28 cellular contexts compared by ENCODE assay signal in genomic region chr9:1102010-1102712, GRCh38. TPM values are rescaled to one million over a fixed set of nuclear protein-coding genes. Genes with fewer than 3 reads are reported as not detected.
DNase-seq lines count a peak whose midpoint lies in the region; ATAC-seq and TF ChIP-seq lines count a peak whose summit lies in the region.
"Had no signal": no experiment of that assay in that cellular context is flagged by ENCODE, and none has a peak within 500 bp of the region (broad histone marks: within the 10 kb centered on the region; RNA-seq: fewer than 3 reads in every experiment).

No MANE protein-coding gene starts in this region.

- no peaks in the 10 kb centered on the region for H3F3A ChIP-seq in neural cell (ENCODE audit: insufficient read depth, low read length, poor library complexity, severe bottlenecking)

- ATAC-seq in Right ventricle myocardium superior (ENCODE audit: poor library complexity) (peak; percentile 55), Right ventricle myocardium inferior (no peak), natural killer cell (no peak), GM19397 (IDR thresholded peaks at IDR 0.05; ENCODE audit: unreplicated experiment) (no peak)
- ATAC-seq: HCT116, PC-3 had no signal

- no peaks in the 10 kb centered on the region for H3K27me3 ChIP-seq in neural cell (ENCODE audit: insufficient read depth, low read depth, low read length)
- H3K27me3 ChIP-seq: BLaER1 had no signal

- TF ChIP-seq CTCF in neural cell (IDR thresholded peaks at IDR 0.05; ENCODE audit: poor library complexity, severe bottlenecking) (no peak), natural killer cell (IDR thresholded peaks at IDR 0.05) (no peak)

- peaks cover 14 to 36% of the 10 kb centered on the region in 2 donors for H3K27me3 Mint-ChIP-seq in natural killer cell (ENCODE audit: low read depth in 2 of 2)
- H3K27me3 Mint-ChIP-seq: CD4-positive, CD25-positive, alpha-beta regulatory T cell had no signal

- no peaks in the 10 kb centered on the region for H4K20me1 ChIP-seq in neural cell (ENCODE audit: insufficient read depth)
- H4K20me1 ChIP-seq: BLaER1 had no signal

- no peak for TF ChIP-seq EP300 in neural cell (conservative IDR thresholded peaks at IDR 0.05; ENCODE audit: poor library complexity, severe bottlenecking)

- H2AFZ ChIP-seq in neural cell (ENCODE audit: low read depth, low read length), result no peak overlapping the region

- H3K27ac Mint-ChIP-seq in natural killer cell, result no peak overlapping the region
- H3K27ac Mint-ChIP-seq: CD4-positive, CD25-positive, alpha-beta regulatory T cell; IgD-negative memory B cell; T-helper 2 cell treated with Interferon-gamma antibody and Interleukin-4, amounts not matched to agents 5 μg/mL and 100 μg/mL, for 36 hours had no signal

- H3K4me1 Mint-ChIP-seq in natural killer cell, result peaks cover 0 to 5% of the 10 kb centered on the region in 2 donors
- H3K4me1 Mint-ChIP-seq: CD4-positive, CD25-positive, alpha-beta regulatory T cell had no signal

- H3K9ac ChIP-seq in neural cell (ENCODE audit: low read length), result no peak overlapping the region
- H3K9ac ChIP-seq: BLaER1 had no signal

- DNase-seq in Right ventricle myocardium superior, result no peak
- DNase-seq in Right ventricle myocardium inferior (ENCODE audit: missing footprints), result no peak
- DNase-seq in NCI-H526 treated with DMSO at 0.1 percent for 48 hours (lab: John Stamatoyannopoulos, UW), result peak; percentile 14
- peak; percentile 47 for DNase-seq in RPMI8226
- DNase-seq in natural killer cell, result no peak
- no peak for DNase-seq in head of caudate nucleus
- DNase-seq: CD4-positive, CD25-positive, alpha-beta regulatory T cell; DMS153; DND-41; Kasumi-1; NCI-H1417 treated with DMSO at 0.1 percent for 48 hours; NCI-H1694 treated with DMSO at 0.1 percent for 48 hours; NCI-H2081; NCI-H2171; NCI-H510A treated with DMSO at 0.1 percent for 48 hours; NCI-H82; PC-3; SHP77; T-helper 1 cell had no signal

- H3K9me3 Mint-ChIP-seq in natural killer cell, result no peaks in the 10 kb centered on the region
- H3K9me3 Mint-ChIP-seq: T-helper 2 cell treated with Interferon-gamma antibody and Interleukin-4, amounts not matched to agents 5 μg/mL and 100 μg/mL, for 36 hours had no signal

- no peak overlapping the region for H3K4me3 Mint-ChIP-seq in natural killer cell
- H3K4me3 Mint-ChIP-seq: CD4-positive, CD25-positive, alpha-beta regulatory T cell; IgD-negative memory B cell; T-helper 2 cell treated with Interferon-gamma antibody and Interleukin-4, amounts not matched to agents 5 μg/mL and 100 μg/mL, for 36 hours had no signal

- no peaks in the 10 kb centered on the region for H3K9me3 ChIP-seq in neural cell (ENCODE audit: low read length)

- H3K36me3 Mint-ChIP-seq in natural killer cell, result no peaks in the 10 kb centered on the region
- H3K36me3 Mint-ChIP-seq: CD4-positive, CD25-positive, alpha-beta regulatory T cell; IgD-negative memory B cell had no signal

- H3K36me3 ChIP-seq in neural cell (ENCODE audit: insufficient read depth, low read length), result no peaks in the 10 kb centered on the region
- H3K36me3 ChIP-seq: BLaER1 had no signal

- peak overlapping the region; percentile 2 for H3K4me3 ChIP-seq in neural cell (ENCODE audit: low read length)
- H3K4me3 ChIP-seq: BLaER1 had no signal

- intact Hi-C loops in Right ventricle myocardium superior (cut with DNase I), result no loop called here
- intact Hi-C loops in Right ventricle myocardium inferior (cut with DNase I), result loop anchor here (5.0 kb wide), 1 partner anchor 100 kb away; no protein-coding TSS in a partner anchor
- intact Hi-C loops in natural killer cell (cut with micrococcal nuclease), result no loop called here
- intact Hi-C loops in head of caudate nucleus (cut with DNase I), result no loop called here

- H3K27ac ChIP-seq in neural cell (ENCODE audit: low read length), result no peak overlapping the region
- H3K27ac ChIP-seq: BLaER1, HL-60 had no signal

- TF ChIP-seq RAD21 in neural cell (conservative IDR thresholded peaks at IDR 0.05), result no peak

- no peaks in the 10 kb centered on the region for H3K79me2 ChIP-seq in neural cell (replicated peaks; ENCODE audit: insufficient read depth, low read length)

- no peaks in the 10 kb centered on the region for H3K9me2 ChIP-seq in neural cell (ENCODE audit: insufficient read depth, low read length)

- H3K4me2 ChIP-seq in neural cell (ENCODE audit: low read length), result no peak overlapping the region
- H3K4me2 ChIP-seq: BLaER1 had no signal

TF ChIP-seq in neural cell, 6 proteins besides CTCF, POLR2A, EP300 and RAD21:
- TF ChIP-seq REST (IDR thresholded peaks at IDR 0.05; ENCODE audit: borderline replicate concordance), result no peak
- TF ChIP-seq SMC3 (conservative IDR thresholded peaks at IDR 0.05; ENCODE audit: poor library complexity), result no peak

RNA-seq across cellular contexts. Expression of gene DMRT2, which starts 52.0 kb away (rescaled TPM):
- total RNA-seq in Right ventricle myocardium superior, result not detected
- not detected for total RNA-seq in Right ventricle myocardium inferior
- 0.20 and 0.50 TPM in 2 replicates for polyA plus RNA-seq in neural cell
- polyA minus RNA-seq in neural cell, result not detected in 2 replicates
- total RNA-seq in natural killer cell, result not detected
- total RNA-seq: CD4-positive, CD25-positive, alpha-beta regulatory T cell; M059J; PC-3 had no signal
- polyA plus RNA-seq: AG04450; CD4-positive, CD25-positive, alpha-beta regulatory T cell; IgD-negative memory B cell had no signal

Comparison
In these comparisons a context has a peak if more than half of its experiments do, and no peak if none do; other contexts are left out.
1. DNase-seq: peak in NCI-H526 treated with DMSO at 0.1 percent for 48 hours (single experiment) and RPMI8226 (single experiment); none in Right ventricle myocardium superior (single experiment), Right ventricle myocardium inferior (single experiment), natural killer cell (single experiment) and head of caudate nucleus (0 of 42).